18 cellular contexts compared by ENCODE assay signal in the genomic region with DNA sequence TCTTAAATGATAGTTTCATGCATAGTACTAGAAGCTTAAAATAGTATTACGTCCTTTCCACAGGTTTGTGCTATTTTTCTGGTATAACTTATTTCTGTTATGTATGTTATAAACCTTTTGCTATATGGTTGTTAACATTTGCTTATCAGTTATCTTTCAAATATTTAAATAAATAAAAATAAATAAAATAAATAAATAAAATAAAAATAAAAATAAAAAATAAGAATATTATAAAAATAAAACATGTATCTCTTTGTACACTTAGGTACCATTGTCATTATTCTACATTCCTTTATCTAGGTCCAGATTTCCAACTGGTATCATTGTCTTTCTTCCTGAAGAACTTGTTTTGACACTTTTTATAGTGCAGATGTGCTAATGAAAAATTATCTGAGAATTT.
DNase-seq lines count a peak whose midpoint lies in the region; ATAC-seq, FAIRE-seq and TF ChIP-seq lines count a peak whose summit lies in the region.
"Had no signal": no experiment of that assay in that cellular context is flagged by ENCODE, and none has a peak within 500 bp of the region (broad histone marks: within the 10 kb centered on the region; RNA-seq: fewer than 3 reads in every experiment).

No MANE protein-coding gene starts in this region.

- intact Hi-C loops in kidney (cut with DNase I) = no loop called here

- H3K4me3 ChIP-seq in kidney (ENCODE audit: low read length in 2 of 2) = no peak overlapping the region
- H3K4me3 ChIP-seq: GM23338 had no signal

- peak; percentile 44 for FAIRE-seq in G401.6 (lab: Jason Lieb, UNC)
- peak; percentile 24 for FAIRE-seq in colon (lab: Jason Lieb, UNC)
- FAIRE-seq in kidney (lab: Jason Lieb, UNC) = peak; percentile 85
- FAIRE-seq: GM12892, GM19239 had no signal

- H3K9me3 ChIP-seq in kidney (ENCODE audit: control insufficient read depth in 1 of 2, low read length in 2 of 2) = no peaks in the 10 kb centered on the region

- ATAC-seq in GM19351 (IDR thresholded peaks at IDR 0.05; ENCODE audit: unreplicated experiment) = no peak
- ATAC-seq: GM23338, HCT116 had no signal

- TF ChIP-seq CTCF in kidney (IDR thresholded peaks at IDR 0.05; ENCODE audit: borderline replicate concordance, extremely low read depth, insufficient read depth) = no peak

- in situ Hi-C loops in KBM-7 (cut with MboI; ENCODE audit: low pct_unique_long_range_greater_than_20kb, low sequenced_read_pairs) = no loop called here

- H3K9ac ChIP-seq in kidney (ENCODE audit: low read length in 2 of 2) = no peak overlapping the region

- DNase-seq in kidney (no peak), activated gamma-delta T cell treated with Interleukin-2 at 50 U/mL for 16 hours (no peak), KBM-7 (no peak)
- DNase-seq: 8988T; C1 segment of cervical spinal cord; Calu3; CD4-positive, alpha-beta memory T cell; COR-L47; DMS53; DMS79 treated with DMSO at 0.1 percent for 48 hours; H9 had no signal

- no peak overlapping the region for H3K27ac ChIP-seq in kidney (ENCODE audit: low read depth in 2 of 2, low read length in 2 of 2)

- H3K4me1 ChIP-seq in kidney (ENCODE audit: control insufficient read depth in 1 of 2, insufficient read depth in 1 of 2, low read depth in 1 of 2, low read length in 2 of 2) = no peaks in the 10 kb centered on the region

- H3K36me3 ChIP-seq in kidney (ENCODE audit: control insufficient read depth in 1 of 2, insufficient read depth in 2 of 2, low read length in 2 of 2) = no peaks in the 10 kb centered on the region
